In genomic region chr19:13951043-13951442, GRCh38 we compare ENCODE assay signal across 25 cellular contexts. TPM values are rescaled to one million over a fixed set of nuclear protein-coding genes. Genes with fewer than 3 reads are reported as not detected.
"Had no signal": no experiment of that assay in that cellular context is flagged by ENCODE, and none has a peak within 500 bp of the region (broad histone marks: within the 10 kb centered on the region; RNA-seq: fewer than 3 reads in every experiment).

No MANE protein-coding gene starts in this region.

- H3K27me3 ChIP-seq: dorsolateral prefrontal cortex, neural progenitor cell, right atrium auricular region, sigmoid colon, testis, tibial artery had no signal

- H3K27me3 Mint-ChIP-seq: natural killer cell treated with Interleukin-12 subunit alpha and Interleukin-12 subunit beta and Interleukin-15 and Interleukin-18, amount 100 ng/mL, for 72 hours; stimulated activated memory B cell treated with anti-CD40 and anti-IgM and Interleukin-4, amounts not matched to agents 10 μg/mL and 1 μg/mL and 100 μg/mL, for 72 hours; type B pancreatic cell had no signal

- H3K36me3 ChIP-seq: neural progenitor cell had no signal

- DNase-seq: cortex of kidney; dorsolateral prefrontal cortex; effector CD4-positive, alpha-beta T cell; hypothalamus; immature natural killer cell; islet precursor cell; kidney glomerular epithelial cell; left colon; left ventricle myocardium superior; lower lobe of right lung; sigmoid colon; stimulated activated CD4-positive, alpha-beta T cell treated with anti-CD3 and anti-CD28 coated beads, Interleukin-2, amount 100 ng/mL, for 24 hours; stimulated activated CD4-positive, alpha-beta T cell treated with anti-CD3 and anti-CD28 coated beads, Interleukin-4, amount 100 ng/mL, for 24 hours; stimulated activated naive CD8-positive, alpha-beta T cell treated with anti-CD3 and anti-CD28 coated beads, Interleukin-15, Interleukin-2, amounts not matched to agents 100 U/mL and 50 U/mL, for 24 hours; substantia nigra; testis; tibial artery had no signal

- H3K9me3 Mint-ChIP-seq: immature natural killer cell; natural killer cell treated with Interleukin-12 subunit alpha and Interleukin-12 subunit beta and Interleukin-15 and Interleukin-18, amount 100 ng/mL, for 72 hours; neural progenitor cell; stimulated activated memory B cell treated with anti-CD40 and anti-IgM and Interleukin-4, amounts not matched to agents 10 μg/mL and 1 μg/mL and 100 μg/mL, for 72 hours; type B pancreatic cell had no signal

- H3K9me3 ChIP-seq: lower lobe of right lung, prostate gland, right atrium auricular region, sigmoid colon, testis, tibial artery had no signal

- H3K9ac ChIP-seq: neural progenitor cell had no signal

- ATAC-seq: left colon, left ventricle myocardium superior, lower lobe of right lung had no signal

- H3K36me3 Mint-ChIP-seq: natural killer cell treated with Interleukin-12 subunit alpha and Interleukin-12 subunit beta and Interleukin-15 and Interleukin-18, amount 100 ng/mL, for 72 hours; stimulated activated memory B cell treated with anti-CD40 and anti-IgM and Interleukin-4, amounts not matched to agents 10 μg/mL and 1 μg/mL and 100 μg/mL, for 72 hours; type B pancreatic cell had no signal

- H3K27ac ChIP-seq: neural progenitor cell, prostate gland, right atrium auricular region, testis had no signal

RNA-seq across cellular contexts. Expression of gene PODNL1, which starts 12.8 kb away (rescaled TPM):
- total RNA-seq: mononuclear cell, sigmoid colon, skeletal muscle tissue had no signal
- polyA plus RNA-seq: immature natural killer cell had no signal
